19 cellular contexts compared by ENCODE assay signal in the genomic region with DNA sequence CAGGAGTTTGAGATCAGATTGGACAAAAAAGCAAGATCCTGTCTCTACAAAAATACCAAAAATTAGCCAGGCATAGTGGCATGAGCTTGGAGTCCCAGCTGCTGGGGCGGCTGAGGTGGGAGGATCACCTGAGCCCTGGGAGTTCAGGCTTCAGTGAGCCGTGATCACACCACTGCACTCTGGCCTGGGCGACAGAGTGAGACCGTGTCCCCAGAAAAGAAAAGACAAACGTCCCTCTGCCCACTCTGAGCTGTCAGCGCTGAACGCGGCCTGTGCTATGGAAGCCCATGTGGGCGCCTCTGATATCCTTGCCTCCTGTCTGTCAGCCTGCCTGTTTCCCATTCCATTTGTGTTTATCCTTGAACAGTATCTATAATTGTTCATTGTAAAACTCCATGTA. TPM values are rescaled to one million over a fixed set of nuclear protein-coding genes. Genes with fewer than 3 reads are reported as not detected.
DNase-seq lines count a peak whose midpoint lies in the region; ATAC-seq and TF ChIP-seq lines count a peak whose summit lies in the region.
"Had no signal": no experiment of that assay in that cellular context is flagged by ENCODE, and none has a peak within 500 bp of the region (broad histone marks: within the 10 kb centered on the region; RNA-seq: fewer than 3 reads in every experiment).

No MANE protein-coding gene starts in this region.

- no peaks in the 10 kb centered on the region for H3K4me1 Mint-ChIP-seq in activated CD8-positive, alpha-beta memory T cell treated with anti-CD3 and anti-CD28 coated beads, Interleukin-2, amount 10 ng/mL, durations not matched to agents 7 days and 5 days

- H3K27me3 ChIP-seq in BLaER1 treated with 17β-estradiol and CSF1 and Interleukin-3, amounts not matched to agents 10 nM and 100 nM: no peaks in the 10 kb centered on the region
- H3K27me3 ChIP-seq in right atrium auricular region (no peaks in the 10 kb centered on the region), osteoblast (ENCODE audit: insufficient read depth, low read length) (no peaks in the 10 kb centered on the region)

- H3K9me3 ChIP-seq in BLaER1 treated with 17β-estradiol and CSF1 and Interleukin-3, amounts not matched to agents 10 nM and 100 nM (replicated peaks in 1 of 11): no peaks in the 10 kb centered on the region
- no peaks in the 10 kb centered on the region for H3K9me3 ChIP-seq in right atrium auricular region
- H3K9me3 ChIP-seq in osteoblast (ENCODE audit: low read depth, low read length): no peaks in the 10 kb centered on the region
- H3K9me3 ChIP-seq: A549 had no signal

- H3K79me2 ChIP-seq in osteoblast (ENCODE audit: insufficient read depth, low read length): peaks cover 69% of the 10 kb centered on the region

- H3K27ac ChIP-seq in BLaER1 treated with 17β-estradiol and CSF1 and Interleukin-3, amounts not matched to agents 10 nM and 100 nM: peak overlapping the region in 6 of 11 experiments; percentile 24 to 55 (median 36); a peak in 4 of 22 replicates
- H3K27ac ChIP-seq in VCaP (peak overlapping the region; percentile 44; the same call in 1 of the 2 replicates), right atrium auricular region (peak overlapping the region; percentile 50 to 76), osteoblast (ENCODE audit: low read depth, low read length) (no peak overlapping the region)
- H3K27ac ChIP-seq: A549, C4-2B, KMS-11 had no signal

- H3K27me3 Mint-ChIP-seq in activated CD8-positive, alpha-beta memory T cell treated with anti-CD3 and anti-CD28 coated beads, Interleukin-2, amount 10 ng/mL, durations not matched to agents 7 days and 5 days: no peaks in the 10 kb centered on the region

- H3K4me1 ChIP-seq in BLaER1 treated with 17β-estradiol and CSF1 and Interleukin-3, amounts not matched to agents 10 nM and 100 nM: peaks cover 5 to 54% (median 29%) of the 10 kb centered on the region in 10 experiments
- H3K4me1 ChIP-seq in right atrium auricular region (peaks cover 0 to 36% of the 10 kb centered on the region in 2 donors), osteoblast (ENCODE audit: insufficient read depth, low read length) (peaks cover 6% of the 10 kb centered on the region)

- 0 out of 22 replicates have a peak overlapping the region, but pooled peaks of 1 of the 11 experiments have one; percentile 5 for H3K4me2 ChIP-seq in BLaER1 treated with 17β-estradiol and CSF1 and Interleukin-3, amounts not matched to agents 10 nM and 100 nM
- no peak overlapping the region for H3K4me2 ChIP-seq in osteoblast (ENCODE audit: insufficient read depth, low read length)
- H3K4me2 ChIP-seq: A549, KMS-11 had no signal

- no peak for ATAC-seq in HG03439 (IDR thresholded peaks at IDR 0.05; ENCODE audit: unreplicated experiment)
- ATAC-seq in activated CD8-positive, alpha-beta memory T cell treated with anti-CD3 and anti-CD28 coated beads, Interleukin-2, amount 10 ng/mL, durations not matched to agents 7 days and 5 days: no peak
- ATAC-seq: A549, HCT116 had no signal

- peaks cover 94 to 100% (median 98%) of the 10 kb centered on the region in 11 experiments for H3K36me3 ChIP-seq in BLaER1 treated with 17β-estradiol and CSF1 and Interleukin-3, amounts not matched to agents 10 nM and 100 nM
- H3K36me3 ChIP-seq in right atrium auricular region: peaks cover 78% of the 10 kb centered on the region
- H3K36me3 ChIP-seq in osteoblast (ENCODE audit: insufficient read depth, low read length): peaks cover 62% of the 10 kb centered on the region

- no peak overlapping the region for H3K27ac Mint-ChIP-seq in activated CD8-positive, alpha-beta memory T cell treated with anti-CD3 and anti-CD28 coated beads, Interleukin-2, amount 10 ng/mL, durations not matched to agents 7 days and 5 days

- no peak for TF ChIP-seq CTCF in VCaP (conservative IDR thresholded peaks at IDR 0.05)
- TF ChIP-seq CTCF in right atrium auricular region (IDR thresholded peaks at IDR 0.05): no peak
- TF ChIP-seq CTCF in osteoblast (IDR thresholded peaks at IDR 0.05; ENCODE audit: extremely low read depth, low read depth, low read length): no peak

- no peak overlapping the region for H2AFZ ChIP-seq in osteoblast (ENCODE audit: low read length)

- no peak for DNase-seq in right atrium auricular region (ENCODE audit: low spot score)
- peak; percentile 69 for DNase-seq in osteoblast (ENCODE audit: insufficient read length, low spot score, missing footprints)
- no peak for DNase-seq in activated CD8-positive, alpha-beta memory T cell treated with anti-CD3 and anti-CD28 coated beads, Interleukin-2, amount 10 ng/mL, durations not matched to agents 7 days and 5 days
- no peak for DNase-seq in NCI-H2107 (lab: John Stamatoyannopoulos, UW)
- DNase-seq in NK-92 treated with Interleukin-12 subunit alpha and Interleukin-12 subunit beta, amount 100 ng/mL, for 24 hours (lab: John Stamatoyannopoulos, UW): no peak
- DNase-seq: DMS79 treated with DMSO at 0.1 percent for 48 hours, GOT3, MV-4-11, NCI-H1417, NCI-H1930, NCI-H345, NCI-H524 treated with DMSO at 0.1 percent for 48 hours had no signal

- no peak overlapping the region for H3K4me3 ChIP-seq in BLaER1 treated with 17β-estradiol and CSF1 and Interleukin-3, amounts not matched to agents 10 nM and 100 nM
- H3K4me3 ChIP-seq in right atrium auricular region (no peak overlapping the region), osteoblast (ENCODE audit: insufficient read depth, low read length) (no peak overlapping the region)
- H3K4me3 ChIP-seq: A549 had no signal

- peaks cover 43 to 96% (median 63%) of the 10 kb centered on the region in 11 experiments; a peak in 18 of 22 replicates for H4K20me1 ChIP-seq in BLaER1 treated with 17β-estradiol and CSF1 and Interleukin-3, amounts not matched to agents 10 nM and 100 nM
- peaks cover 26% of the 10 kb centered on the region for H4K20me1 ChIP-seq in osteoblast (ENCODE audit: insufficient read depth, low read length)

- no peaks in the 10 kb centered on the region for H3K9me3 Mint-ChIP-seq in activated CD8-positive, alpha-beta memory T cell treated with anti-CD3 and anti-CD28 coated beads, Interleukin-2, amount 10 ng/mL, durations not matched to agents 7 days and 5 days (ENCODE audit: low read depth)

- H3K9ac ChIP-seq in BLaER1 treated with 17β-estradiol and CSF1 and Interleukin-3, amounts not matched to agents 10 nM and 100 nM: peak overlapping the region in 1 of 11 experiments; percentile 41; a peak in 3 of 22 replicates
- H3K9ac ChIP-seq: KMS-11 had no signal

- peaks cover 21% of the 10 kb centered on the region for H3K36me3 Mint-ChIP-seq in activated CD8-positive, alpha-beta memory T cell treated with anti-CD3 and anti-CD28 coated beads, Interleukin-2, amount 10 ng/mL, durations not matched to agents 7 days and 5 days

- H3K4me3 Mint-ChIP-seq in activated CD8-positive, alpha-beta memory T cell treated with anti-CD3 and anti-CD28 coated beads, Interleukin-2, amount 10 ng/mL, durations not matched to agents 7 days and 5 days: no peak overlapping the region

- CTCF ChIA-PET in activated CD8-positive, alpha-beta memory T cell treated with anti-CD3 and anti-CD28 coated beads, Interleukin-2, amount 10 ng/mL, durations not matched to agents 7 days and 5 days (lab: Charles Lee): no interaction called here

RNA-seq across cellular contexts. Expression of gene FOXK2, which starts 50.8 kb away (rescaled TPM):
- total RNA-seq in right atrium auricular region (10 to 100 TPM; 27.8 to 40.3 TPM), osteoblast (26.8 and 29.3 TPM in 2 replicates)
- 10 to 100 TPM; 81.7 to 85.1 TPM for total RNA-seq in activated CD8-positive, alpha-beta memory T cell treated with anti-CD3 and anti-CD28 coated beads, Interleukin-2, amount 10 ng/mL, durations not matched to agents 7 days and 5 days
